In genomic region chr6:21595951-21596378, GRCh38 we compare ENCODE assay signal across 8 cellular contexts. TPM values are rescaled to one million over a fixed set of nuclear protein-coding genes. Genes with fewer than 3 reads are reported as not detected.
DNase-seq lines count a peak whose midpoint lies in the region; ATAC-seq and TF ChIP-seq lines count a peak whose summit lies in the region.

No MANE protein-coding gene starts in this region.

- no peak for TF ChIP-seq CTCF in gastrocnemius medialis (IDR thresholded peaks at IDR 0.05 in 4 of 5, conservative IDR thresholded peaks at IDR 0.05 in 1 of 5)

- peak overlapping the region; percentile 66 to 91 (median 72) for H3K4me3 ChIP-seq in gastrocnemius medialis

- peaks cover 0 to 4% (median 2%) of the 10 kb centered on the region in 3 donors for H3K27me3 ChIP-seq in gastrocnemius medialis

- peak overlapping the region; percentile 65 to 85 (median 79) for H3K27ac ChIP-seq in gastrocnemius medialis

- in situ Hi-C loops in gastrocnemius medialis (cut with MboI; ENCODE audit: low sequenced_read_pairs in 4 of 4) = no loop called here

- no peaks in the 10 kb centered on the region for H3K9me3 ChIP-seq in gastrocnemius medialis

- intact Hi-C loops in gastrocnemius medialis (cut with DNase I; ENCODE audit: low total_unique reads) = no loop called here

- peaks cover 11 to 20% of the 10 kb centered on the region in 2 donors for H3K4me1 ChIP-seq in gastrocnemius medialis

- peak; percentile 55 for DNase-seq in activated CD8-positive, alpha-beta memory T cell treated with anti-CD3 and anti-CD28 coated beads, Interleukin-2, amount 50 U/mL, for 48 hours
- no peak for DNase-seq in activated CD8-positive, alpha-beta memory T cell treated with anti-CD3 and anti-CD28 coated beads, Interleukin-2, amount 50 U/mL, for 4 hours
- DNase-seq in SW480 (ENCODE audit: low spot score) = peak; percentile 8
- DNase-seq in germinal center (ENCODE audit: low spot score) = peak; percentile 25
- no peak for DNase-seq in gastrocnemius medialis
- no peak for DNase-seq in GM19240 (ENCODE audit: insufficient read length, low spot score)
- DNase-seq in cerebellar nuclear complex (lab: John Stamatoyannopoulos, UW) = no peak

- ATAC-seq in gastrocnemius medialis (no peak), HG02885 (IDR thresholded peaks at IDR 0.05; ENCODE audit: poor library complexity, unreplicated experiment) (no peak)

- no peak for TF ChIP-seq POLR2A in gastrocnemius medialis (IDR thresholded peaks at IDR 0.05)

- no peaks in the 10 kb centered on the region for H3K36me3 ChIP-seq in gastrocnemius medialis

RNA-seq across cellular contexts. Expression of gene SOX4, which starts 2.4 kb away (rescaled TPM):
- 1 to 10 TPM in 2 of 4 donors, under 1 TPM in 2; 0.80 to 1.6 (median 1.0) TPM for total RNA-seq in gastrocnemius medialis

Comparison
In these comparisons a context has a peak if more than half of its experiments do, and no peak if none do; other contexts are left out.
1. DNase-seq: peak in activated CD8-positive, alpha-beta memory T cell treated with anti-CD3 and anti-CD28 coated beads, Interleukin-2, amount 50 U/mL, for 48 hours (single experiment), SW480 (single experiment) and germinal center (single experiment); none in activated CD8-positive, alpha-beta memory T cell treated with anti-CD3 and anti-CD28 coated beads, Interleukin-2, amount 50 U/mL, for 4 hours (single experiment), gastrocnemius medialis (0 of 2), GM19240 (single experiment) and cerebellar nuclear complex (0 of 2).